In genomic region chr21:45279446-45280177, GRCh38 we compare ENCODE assay signal across 1 cellular context.
TF ChIP-seq lines count a peak whose summit lies in the region.

No MANE protein-coding gene starts in this region.

TF ChIP-seq in GM12878, 131 proteins besides CTCF, POLR2A, EP300 and RAD21 (continued from another document):
- TF ChIP-seq RBBP5 (conservative IDR thresholded peaks at IDR 0.05) = no peak
- no peak for TF ChIP-seq FOS (IDR thresholded peaks at IDR 0.05; ENCODE audit: borderline replicate concordance, extremely low read depth, insufficient read length)
- TF ChIP-seq NR2C1 (IDR thresholded peaks at IDR 0.05) = no peak
- no peak for TF ChIP-seq E2F4 (IDR thresholded peaks at IDR 0.05; ENCODE audit: low read depth, low read length)
- no peak for TF ChIP-seq SMC3 (IDR thresholded peaks at IDR 0.05; ENCODE audit: borderline replicate concordance, low read length)
- no peak for TF ChIP-seq SUZ12 (IDR thresholded peaks at IDR 0.05; ENCODE audit: unreplicated experiment)
- TF ChIP-seq ZBTB4 (CRISPR knock-in tag; IDR thresholded peaks at IDR 0.05) = no peak
- no peak for TF ChIP-seq ASH2L (IDR thresholded peaks at IDR 0.05; ENCODE audit: borderline replicate concordance, low read depth)
- TF ChIP-seq REST (IDR thresholded peaks at IDR 0.05; ENCODE audit: low read depth, low read length) = no peak
- TF ChIP-seq SMAD1 (IDR thresholded peaks at IDR 0.05; ENCODE audit: low read depth, partially characterized antibody) = no peak
TF ChIP-seq in GM12878: peak in this region for 0.
